Comparison of ENCODE assay signal across 21 cellular contexts in genomic region chr15:50187997-50188396, GRCh38. TPM values are rescaled to one million over a fixed set of nuclear protein-coding genes. Genes with fewer than 3 reads are reported as not detected.
DNase-seq lines count a peak whose midpoint lies in the region; ATAC-seq, FAIRE-seq and TF ChIP-seq lines count a peak whose summit lies in the region.
"Had no signal": no experiment of that assay in that cellular context is flagged by ENCODE, and none has a peak within 500 bp of the region (broad histone marks: within the 10 kb centered on the region; RNA-seq: fewer than 3 reads in every experiment).

No MANE protein-coding gene starts in this region.

- POLR2A ChIA-PET in HepG2 (lab: Yijun Ruan, JAX), result no interaction called here

- no peaks in the 10 kb centered on the region for H3K9me3 Mint-ChIP-seq in natural killer cell treated with Interleukin-12 subunit alpha and Interleukin-12 subunit beta and Interleukin-15 and Interleukin-18, amount 100 ng/mL, for 72 hours
- H3K9me3 Mint-ChIP-seq in natural killer cell, result no peaks in the 10 kb centered on the region
- H3K9me3 Mint-ChIP-seq in GM23338, result no peaks in the 10 kb centered on the region
- H3K9me3 Mint-ChIP-seq in neural progenitor cell, result no peaks in the 10 kb centered on the region
- no peaks in the 10 kb centered on the region for H3K9me3 Mint-ChIP-seq in activated T-cell treated with anti-CD3 and anti-CD28 coated beads, Interleukin-2, amount 50 U/mL, for 4 hours
- H3K9me3 Mint-ChIP-seq: CD14-positive monocyte; CD4-positive, alpha-beta memory T cell; HFFc6 had no signal

- CTCF ChIA-PET in HepG2 (lab: Yijun Ruan, JAX; ENCODE audit: low intra/inter-chr PET ratio, low total read pairs), result no interaction called here

- H3K27ac Mint-ChIP-seq in natural killer cell treated with Interleukin-12 subunit alpha and Interleukin-12 subunit beta and Interleukin-15 and Interleukin-18, amount 100 ng/mL, for 72 hours, result no peak overlapping the region
- H3K27ac Mint-ChIP-seq in natural killer cell, result no peak overlapping the region
- H3K27ac Mint-ChIP-seq in GM23338, result no peak overlapping the region
- H3K27ac Mint-ChIP-seq in neural progenitor cell, result no peak overlapping the region
- H3K27ac Mint-ChIP-seq: B cell; CD14-positive monocyte; CD4-positive, alpha-beta memory T cell; HFFc6 had no signal

- H4K20me1 ChIP-seq in GM23338 (replicated peaks; ENCODE audit: insufficient read depth) (no peaks in the 10 kb centered on the region), HepG2 (ENCODE audit: insufficient read depth, low read length) (no peaks in the 10 kb centered on the region), neural progenitor cell (ENCODE audit: low read depth) (no peaks in the 10 kb centered on the region)

- H3K4me1 ChIP-seq in GM23338 (ENCODE audit: insufficient read depth) (peaks cover 3% of the 10 kb centered on the region), HepG2 (ENCODE audit: insufficient read depth, low read length) (peaks cover 94% of the 10 kb centered on the region), neural progenitor cell (peaks cover 10% of the 10 kb centered on the region)

- TF ChIP-seq CTCF in natural killer cell (IDR thresholded peaks at IDR 0.05), result no peak
- no peak for TF ChIP-seq CTCF in GM23338 (conservative IDR thresholded peaks at IDR 0.05; ENCODE audit: low read depth in 2 of 2)
- TF ChIP-seq CTCF in HepG2 (CRISPR knock-in tag; IDR thresholded peaks at IDR 0.05), result no peak
- no peak for TF ChIP-seq CTCF in neural progenitor cell (IDR thresholded peaks at IDR 0.05)

- no peak for ATAC-seq in natural killer cell treated with Interleukin-12 subunit alpha and Interleukin-12 subunit beta and Interleukin-15 and Interleukin-18, amount 100 ng/mL, for 72 hours
- no peak for ATAC-seq in natural killer cell
- peak; percentile 45; the same call in 2 of the 3 replicates for ATAC-seq in GM23338
- ATAC-seq in HepG2, result no peak
- ATAC-seq in activated T-cell treated with anti-CD3 and anti-CD28 coated beads, Interleukin-2, amount 50 U/mL, for 4 hours, result no peak
- ATAC-seq: HCT116 had no signal

- intact Hi-C loops in natural killer cell (cut with micrococcal nuclease), result no loop called here
- intact Hi-C loops in HepG2 (cut with micrococcal nuclease; ENCODE audit: unreplicated experiment), result no loop called here

- no peaks in the 10 kb centered on the region for H3K27me3 Mint-ChIP-seq in natural killer cell treated with Interleukin-12 subunit alpha and Interleukin-12 subunit beta and Interleukin-15 and Interleukin-18, amount 100 ng/mL, for 72 hours
- peaks cover under 1 to 2% of the 10 kb centered on the region in 2 donors for H3K27me3 Mint-ChIP-seq in natural killer cell (ENCODE audit: low read depth in 2 of 2)
- H3K27me3 Mint-ChIP-seq in GM23338 (ENCODE audit: insufficient read depth, low read depth, poor library complexity), result peaks cover 9% of the 10 kb centered on the region
- peaks cover 13% of the 10 kb centered on the region for H3K27me3 Mint-ChIP-seq in neural progenitor cell (ENCODE audit: insufficient read depth, low read depth)
- peaks cover 6% of the 10 kb centered on the region for H3K27me3 Mint-ChIP-seq in activated T-cell treated with anti-CD3 and anti-CD28 coated beads, Interleukin-2, amount 50 U/mL, for 4 hours (ENCODE audit: low read depth)

- H3K27me3 ChIP-seq in GM23338 (ENCODE audit: insufficient read depth) (peaks cover 19% of the 10 kb centered on the region), HepG2 (ENCODE audit: control insufficient read depth in 1 of 2, insufficient read depth in 2 of 2, low read length in 2 of 2) (no peaks in the 10 kb centered on the region), neural progenitor cell (peaks cover 17% of the 10 kb centered on the region)

- no peaks in the 10 kb centered on the region for H3K9me3 ChIP-seq in HepG2 (ENCODE audit: low read length)
- H3K9me3 ChIP-seq in neural progenitor cell (ENCODE audit: low read depth), result no peaks in the 10 kb centered on the region

- WGBS in HepG2 (ENCODE audit: low lambda C conversion rate), result 60% methylated on average over 2 of the region's 2 CpGs

- no peak for DNase-seq in natural killer cell treated with Interleukin-12 subunit alpha and Interleukin-12 subunit beta and Interleukin-15 and Interleukin-18, amount 100 ng/mL, for 72 hours (ENCODE audit: low spot score)
- DNase-seq in natural killer cell, result no peak
- peak; percentile 25 for DNase-seq in GM23338 (ENCODE audit: low spot score)
- DNase-seq in HepG2 (ENCODE audit: low spot score), result no peak
- peak; percentile 25 for DNase-seq in neural progenitor cell (ENCODE audit: low spot score)
- no peak for DNase-seq in activated T-cell treated with anti-CD3 and anti-CD28 coated beads, Interleukin-2, amount 50 U/mL, for 4 hours
- DNase-seq in activated effector memory CD4-positive, alpha-beta T cell treated with anti-CD3 and anti-CD28 coated beads, Interleukin-2, amount 50 U/mL, for 16 hours, result no peak
- DNase-seq in amygdala (lab: John Stamatoyannopoulos, UW), result no peak
- DNase-seq: CD4-positive, alpha-beta memory T cell; DMS153; DMS79; GDM1; GM23248; HFFc6 had no signal

- H3F3A ChIP-seq in GM23338 (replicated peaks; ENCODE audit: low read depth) (no peaks in the 10 kb centered on the region), neural progenitor cell (ENCODE audit: low read depth) (no peaks in the 10 kb centered on the region)

- no TSS peak for BruUV-seq in HepG2 (replicated peaks; lab: Mats Ljungman, UMichigan)

- H3K9ac ChIP-seq in HepG2 (ENCODE audit: insufficient read depth, low read depth, low read length) (no peak overlapping the region), neural progenitor cell (no peak overlapping the region)
- H3K9ac ChIP-seq: GM23248 had no signal

- H3K79me2 ChIP-seq in GM23338 (replicated peaks; ENCODE audit: insufficient read depth) (no peaks in the 10 kb centered on the region), HepG2 (ENCODE audit: insufficient read depth, low read length) (peaks cover 3% of the 10 kb centered on the region), neural progenitor cell (ENCODE audit: low read depth) (no peaks in the 10 kb centered on the region)

- H3K4me1 Mint-ChIP-seq in natural killer cell treated with Interleukin-12 subunit alpha and Interleukin-12 subunit beta and Interleukin-15 and Interleukin-18, amount 100 ng/mL, for 72 hours (ENCODE audit: low read depth in 2 of 2), result peaks cover 25 to 32% of the 10 kb centered on the region in 2 donors
- H3K4me1 Mint-ChIP-seq in natural killer cell (peaks cover 6 to 11% of the 10 kb centered on the region in 2 donors), GM23338 (peaks cover 12% of the 10 kb centered on the region), neural progenitor cell (no peaks in the 10 kb centered on the region)
- peaks cover 7% of the 10 kb centered on the region for H3K4me1 Mint-ChIP-seq in activated T-cell treated with anti-CD3 and anti-CD28 coated beads, Interleukin-2, amount 50 U/mL, for 4 hours (ENCODE audit: low read depth)

- no peak for TF ChIP-seq RAD21 in HepG2 (CRISPR knock-in tag; IDR thresholded peaks at IDR 0.05)

- FAIRE-seq in HepG2 (lab: Jason Lieb, UNC), result no peak
- FAIRE-seq: GM12892, GM18507, H54 had no signal

- H3K9me2 ChIP-seq in GM23338 (ENCODE audit: insufficient read depth), result no peaks in the 10 kb centered on the region

- no peaks in the 10 kb centered on the region for H3K36me3 ChIP-seq in GM23338 (ENCODE audit: insufficient read depth)
- no peaks in the 10 kb centered on the region; a peak in 1 of 5 replicates for H3K36me3 ChIP-seq in HepG2 (replicated peaks in 1 of 2; ENCODE audit: control insufficient read depth in 1 of 2, insufficient read depth in 2 of 2, low read length in 2 of 2)
- H3K36me3 ChIP-seq in neural progenitor cell, result no peaks in the 10 kb centered on the region

- no peak overlapping the region for H3K4me2 ChIP-seq in GM23338
- no peak overlapping the region for H3K4me2 ChIP-seq in HepG2 (ENCODE audit: low read depth, low read length)
- peak overlapping the region; percentile 12 for H3K4me2 ChIP-seq in neural progenitor cell

- no peak overlapping the region for H3K27ac ChIP-seq in GM23338 (ENCODE audit: low read depth)
- H3K27ac ChIP-seq in HepG2 (ENCODE audit: extremely low read length, insufficient read depth, low read length), result peak overlapping the region; percentile 38
- H3K27ac ChIP-seq in neural progenitor cell, result no peak overlapping the region
- H3K27ac ChIP-seq: GM23248 had no signal

- no peak for TF ChIP-seq EP300 in HepG2 (IDR thresholded peaks at IDR 0.05; ENCODE audit: low read depth in 2 of 2, low read length in 2 of 2)
- TF ChIP-seq EP300 in HepG2 (CRISPR knock-in tag; IDR thresholded peaks at IDR 0.05; ENCODE audit: borderline replicate concordance), result no peak

- no peak for TF ChIP-seq POLR2A in HepG2 (IDR thresholded peaks at IDR 0.05; ENCODE audit: insufficient read depth in 1 of 2, low read depth in 2 of 2, low read length in 2 of 2)

- H2AFZ ChIP-seq in GM23338 (no peak overlapping the region), HepG2 (ENCODE audit: low read length) (no peak overlapping the region), neural progenitor cell (replicated peaks) (no peak overlapping the region)
- H2AFZ ChIP-seq: GM23248 had no signal

- in situ Hi-C loops in HepG2 (cut with HindIII; ENCODE audit: extremely low pct_ligation_motif_present, low pct_unique_long_range_greater_than_20kb), result loop anchor here (10.0 to 25.0 kb wide), 2 partner anchors 127 to 724 kb away; partner anchors contain the start of gene AP4E1

- H3K4me3 Mint-ChIP-seq in natural killer cell treated with Interleukin-12 subunit alpha and Interleukin-12 subunit beta and Interleukin-15 and Interleukin-18, amount 100 ng/mL, for 72 hours, result peak overlapping the region; percentile 4
- no peak overlapping the region for H3K4me3 Mint-ChIP-seq in natural killer cell
- no peak overlapping the region for H3K4me3 Mint-ChIP-seq in GM23338
- no peak overlapping the region for H3K4me3 Mint-ChIP-seq in neural progenitor cell
- H3K4me3 Mint-ChIP-seq in activated T-cell treated with anti-CD3 and anti-CD28 coated beads, Interleukin-2, amount 50 U/mL, for 4 hours, result no peak overlapping the region
- H3K4me3 Mint-ChIP-seq: B cell; CD14-positive monocyte; CD4-positive, alpha-beta memory T cell; HFFc6 had no signal

- H3K36me3 Mint-ChIP-seq in natural killer cell treated with Interleukin-12 subunit alpha and Interleukin-12 subunit beta and Interleukin-15 and Interleukin-18, amount 100 ng/mL, for 72 hours, result peaks cover 22% of the 10 kb centered on the region
- no peaks in the 10 kb centered on the region for H3K36me3 Mint-ChIP-seq in natural killer cell
- H3K36me3 Mint-ChIP-seq in GM23338 (ENCODE audit: low read depth), result no peaks in the 10 kb centered on the region
- H3K36me3 Mint-ChIP-seq in neural progenitor cell, result no peaks in the 10 kb centered on the region
- H3K36me3 Mint-ChIP-seq in activated T-cell treated with anti-CD3 and anti-CD28 coated beads, Interleukin-2, amount 50 U/mL, for 4 hours (ENCODE audit: insufficient read depth), result no peaks in the 10 kb centered on the region
- H3K36me3 Mint-ChIP-seq: CD4-positive, alpha-beta memory T cell had no signal

- no peak overlapping the region for H3K4me3 ChIP-seq in GM23338
- no peak overlapping the region for H3K4me3 ChIP-seq in HepG2 (replicated peaks in 1 of 3; ENCODE audit: insufficient read depth in 1 of 3, low read depth in 2 of 3, low read length in 3 of 3)
- no peak overlapping the region for H3K4me3 ChIP-seq in neural progenitor cell
- H3K4me3 ChIP-seq: GM23248 had no signal

RNA-seq across cellular contexts. Expression of gene SLC27A2, which starts 6.0 kb away (rescaled TPM):
- total RNA-seq in natural killer cell treated with Interleukin-12 subunit alpha and Interleukin-12 subunit beta and Interleukin-15 and Interleukin-18, amount 100 ng/mL, for 72 hours, result 10 to 100 TPM; 72.6 to 77.6 TPM
- total RNA-seq in natural killer cell (1 to 10 TPM in 1 of 3 donors, under 1 TPM in 2; 0.47 to 2.7 (median 0.50) TPM), HepG2 (2016; rRNA removed; fragmentation: Illumina TruSeq; extraction: Trizol) (12.3 and 23.4 TPM in 2 replicates), neural progenitor cell (ENCODE audit: low replicate concordance) (2.1 and 3.8 TPM in 2 replicates)
- total RNA-seq in GM23338 (2014; rRNA removed; shearing (Covaris generic)), result 7.5 and 9.4 TPM in 2 replicates
- polyA plus RNA-seq in GM23338 (2016; fragmentation: Nextera tagmentation; extraction: Ambion mirVana) (2.1 and 2.8 TPM in 2 replicates), HepG2 (2011; rRNA removed) (14.6 and 16.0 TPM in 2 replicates)
- total RNA-seq in HepG2 (2016; cell fraction: cytosol; rRNA removed; fragmentation: Illumina TruSeq; extraction: Trizol; ENCODE audit: low read depth), result 3.2 TPM in 2 replicates
- 12.5 and 24.4 TPM in 2 replicates for total RNA-seq in HepG2 (2016; cell fraction: insoluble cytoplasmic fraction; rRNA removed; fragmentation: Illumina TruSeq; extraction: Trizol)
- total RNA-seq in HepG2 (2016; cell fraction: membrane; rRNA removed; fragmentation: Illumina TruSeq; extraction: Trizol), result 5.0 and 6.4 TPM in 2 replicates
- 19.3 and 23.5 TPM in 2 replicates for total RNA-seq in HepG2 (2016; cell fraction: nucleus; rRNA removed; fragmentation: Illumina TruSeq; extraction: Trizol)
- polyA plus RNA-seq in HepG2 (2011; cell fraction: cytosol; rRNA removed), result 10.0 and 13.4 TPM in 2 replicates
- 7.6 and 8.6 TPM in 2 replicates for polyA plus RNA-seq in HepG2 (2011; cell fraction: nucleus; rRNA removed)
- polyA plus RNA-seq in HepG2 (2012), result 25.5 and 34.1 TPM in 2 replicates
- 2.2 and 2.8 TPM in 2 replicates for polyA plus RNA-seq in HepG2 (2016; cell fraction: cytosol; fragmentation: Illumina TruSeq; extraction: Trizol; ENCODE audit: low read depth)
- 10.7 and 11.3 TPM in 2 replicates for polyA plus RNA-seq in HepG2 (2016; cell fraction: insoluble cytoplasmic fraction; fragmentation: Illumina TruSeq; extraction: Trizol; ENCODE audit: low read depth)
- polyA plus RNA-seq in HepG2 (2016; cell fraction: membrane; fragmentation: Illumina TruSeq; extraction: Trizol; ENCODE audit: low read depth), result 3.3 and 3.4 TPM in 2 replicates
- 24.6 and 25.7 TPM in 2 replicates for polyA plus RNA-seq in HepG2 (2016; cell fraction: nucleus; fragmentation: Illumina TruSeq; extraction: Trizol; ENCODE audit: insufficient read depth, low read depth)
- polyA minus RNA-seq in HepG2 (2011; rRNA and poly(A)+ RNA removed; ENCODE audit: low replicate concordance), result 33.1 and 391 TPM in 2 replicates
- 18.9 and 21.0 TPM in 2 replicates for polyA minus RNA-seq in HepG2 (2011; cell fraction: cytosol; rRNA and poly(A)+ RNA removed)
- polyA minus RNA-seq in HepG2 (2011; cell fraction: nucleus; rRNA and poly(A)+ RNA removed), result 14.8 and 15.7 TPM in 2 replicates
- 10 to 100 TPM in 2 of 3 donors, 1 to 10 TPM in 1; 7.2 to 15.0 (median 14.4) TPM for total RNA-seq in activated T-cell treated with anti-CD3 and anti-CD28 coated beads, Interleukin-2, amount 50 U/mL, for 4 hours
- total RNA-seq: A172, GM23248 had no signal
- polyA plus RNA-seq: GM23248 had no signal

Comparison
In these comparisons a context has a peak if more than half of its experiments do, and no peak if none do; other contexts are left out.
1. DNase-seq: peak in GM23338 (single experiment) and neural progenitor cell (single experiment); none in natural killer cell treated with Interleukin-12 subunit alpha and Interleukin-12 subunit beta and Interleukin-15 and Interleukin-18, amount 100 ng/mL, for 72 hours (single experiment), natural killer cell (single experiment), HepG2 (single experiment), activated T-cell treated with anti-CD3 and anti-CD28 coated beads, Interleukin-2, amount 50 U/mL, for 4 hours (single experiment), activated effector memory CD4-positive, alpha-beta T cell treated with anti-CD3 and anti-CD28 coated beads, Interleukin-2, amount 50 U/mL, for 16 hours (single experiment) and amygdala (0 of 56).